18 cellular contexts compared by ENCODE assay signal in genomic region chr17:77798481-77798880, GRCh38.
A peak's percentile ranks its signal among the peaks of the same experiment; 100 is the strongest.
DNase-seq lines count a peak whose midpoint lies in the region; ATAC-seq and TF ChIP-seq lines count a peak whose summit lies in the region.
"Had no signal": no experiment of that assay in that cellular context is flagged by ENCODE, and none has a peak within 500 bp of the region (broad histone marks: within the 10 kb centered on the region; RNA-seq: fewer than 3 reads in every experiment).

No MANE protein-coding gene starts in this region.

- no peak overlapping the region for H2BK120ac ChIP-seq in neuronal stem cell (ENCODE audit: low read depth, low read length)

- no peak overlapping the region for H3K4me2 ChIP-seq in neuronal stem cell (ENCODE audit: insufficient read depth, low read length, poor library complexity, severe bottlenecking)
- H3K4me2 ChIP-seq: A549 had no signal

- H3K4me3 Mint-ChIP-seq in chondrocyte (ENCODE audit: unreplicated experiment) = no peak overlapping the region
- H3K4me3 Mint-ChIP-seq in stimulated activated memory B cell treated with anti-CD40 and anti-IgM and Interleukin-4, amounts not matched to agents 10 μg/mL and 1 μg/mL and 100 μg/mL, for 72 hours = no peak overlapping the region
- H3K4me3 Mint-ChIP-seq: CD4-positive, alpha-beta memory T cell had no signal

- no peaks in the 10 kb centered on the region for H3K36me3 ChIP-seq in neuronal stem cell (replicated peaks in 1 of 2; ENCODE audit: control insufficient read depth in 2 of 2, insufficient read depth in 2 of 2, low read length in 2 of 2)

- H3K27me3 Mint-ChIP-seq in chondrocyte (ENCODE audit: low read depth) = peaks cover 24% of the 10 kb centered on the region
- H3K27me3 Mint-ChIP-seq in stimulated activated memory B cell treated with anti-CD40 and anti-IgM and Interleukin-4, amounts not matched to agents 10 μg/mL and 1 μg/mL and 100 μg/mL, for 72 hours = peaks cover 96% of the 10 kb centered on the region

- H3K4me1 Mint-ChIP-seq in chondrocyte (ENCODE audit: low read depth) = peaks cover 20% of the 10 kb centered on the region
- peaks cover 17% of the 10 kb centered on the region for H3K4me1 Mint-ChIP-seq in stimulated activated memory B cell treated with anti-CD40 and anti-IgM and Interleukin-4, amounts not matched to agents 10 μg/mL and 1 μg/mL and 100 μg/mL, for 72 hours

- no peak overlapping the region for H2BK15ac ChIP-seq in neuronal stem cell (ENCODE audit: low read length)

- WGBS in neuronal stem cell (ENCODE audit: extremely low coverage in 2 of 2, insufficient read length in 2 of 2, insufficient replicate concordance in 1 of 2), 2 donors = no CpG with 5 or more reads among the region's 8 CpGs

- H2AFZ ChIP-seq in neuronal stem cell (ENCODE audit: low read length) = no peak overlapping the region
- H2AFZ ChIP-seq: GM23248 had no signal

- no peak overlapping the region for H4K8ac ChIP-seq in neuronal stem cell (ENCODE audit: low read depth, low read length)

- no peak for ATAC-seq in Right ventricle myocardium superior (ENCODE audit: poor library complexity)
- ATAC-seq in Right ventricle myocardium inferior = no peak
- ATAC-seq in stimulated activated memory B cell treated with anti-CD40 and anti-IgM and Interleukin-4, amounts not matched to agents 10 μg/mL and 1 μg/mL and 100 μg/mL, for 72 hours = peak; percentile 8
- no peak for ATAC-seq in GM18502 (IDR thresholded peaks at IDR 0.05; ENCODE audit: poor library complexity, unreplicated experiment)
- ATAC-seq: A549 had no signal

- H3K27ac ChIP-seq in neuronal stem cell (replicated peaks; ENCODE audit: low read length) = no peak overlapping the region
- H3K27ac ChIP-seq: 22Rv1, A549, C4-2B, GM23248, HL-60 had no signal

- no peak overlapping the region for H3K4me3 ChIP-seq in neuronal stem cell (ENCODE audit: low read length in 2 of 2)
- H3K4me3 ChIP-seq: A549, GM23248 had no signal

- H3K27me3 ChIP-seq in neuronal stem cell (ENCODE audit: control insufficient read depth in 3 of 3, insufficient read depth in 3 of 3, low read depth in 1 of 3, low read length in 3 of 3) = peaks cover 0 to 27% (median 12%) of the 10 kb centered on the region in 3 experiments

- peaks cover 0 to 2% of the 10 kb centered on the region in 2 donors for H3K9me3 ChIP-seq in neuronal stem cell (replicated peaks in 1 of 2; ENCODE audit: control insufficient read depth in 2 of 2, insufficient read depth in 1 of 2, low read depth in 1 of 2, low read length in 2 of 2)
- H3K9me3 ChIP-seq: A549 had no signal

- no peak for TF ChIP-seq CTCF in chondrocyte (IDR thresholded peaks at IDR 0.05)

- no peak overlapping the region for H3K18ac ChIP-seq in neuronal stem cell (ENCODE audit: low read length)

- H3K4me1 ChIP-seq in neuronal stem cell (ENCODE audit: control insufficient read depth in 2 of 2, insufficient read depth in 1 of 2, low read depth in 1 of 2, low read length in 2 of 2) = peaks cover 11 to 14% of the 10 kb centered on the region in 2 donors
- H3K4me1 ChIP-seq: A549 had no signal

- no peak overlapping the region for H2BK5ac ChIP-seq in neuronal stem cell (ENCODE audit: low read length)

- H3K4ac ChIP-seq in neuronal stem cell (ENCODE audit: low read length) = no peak overlapping the region

- no peaks in the 10 kb centered on the region for H3K36me3 Mint-ChIP-seq in chondrocyte (ENCODE audit: low read depth)
- no peaks in the 10 kb centered on the region for H3K36me3 Mint-ChIP-seq in stimulated activated memory B cell treated with anti-CD40 and anti-IgM and Interleukin-4, amounts not matched to agents 10 μg/mL and 1 μg/mL and 100 μg/mL, for 72 hours
- H3K36me3 Mint-ChIP-seq: CD4-positive, alpha-beta memory T cell had no signal

- H3K14ac ChIP-seq in neuronal stem cell (ENCODE audit: low read length) = no peak overlapping the region

- DNase-seq in Right ventricle myocardium superior (peak; percentile 20), Right ventricle myocardium inferior (ENCODE audit: missing footprints) (no peak), chondrocyte (ENCODE audit: low spot score) (peak; percentile 57), neuronal stem cell (ENCODE audit: low spot score) (no peak)
- DNase-seq in stimulated activated naive CD4-positive, alpha-beta T cell (lab: John Stamatoyannopoulos, UW) = no peak
- DNase-seq: AML-193; CD4-positive, alpha-beta memory T cell; DMS153; DMS79; GF-D8; GM23248; HCEC 1CT had no signal

- H3K79me1 ChIP-seq in neuronal stem cell (ENCODE audit: low read depth, low read length) = peaks cover 2% of the 10 kb centered on the region

- H3K23ac ChIP-seq in neuronal stem cell (ENCODE audit: low read depth, low read length, poor library complexity) = no peak overlapping the region

- no peak overlapping the region for H3K9ac ChIP-seq in neuronal stem cell (ENCODE audit: low read depth, low read length, poor library complexity)
- H3K9ac ChIP-seq: GM23248 had no signal

- no peak overlapping the region for H2BK12ac ChIP-seq in neuronal stem cell (ENCODE audit: low read length)

- no peak overlapping the region for H4K91ac ChIP-seq in neuronal stem cell (ENCODE audit: low read depth, low read length, poor library complexity)

- no peak overlapping the region for H3K27ac Mint-ChIP-seq in chondrocyte (ENCODE audit: unreplicated experiment)
- no peak overlapping the region for H3K27ac Mint-ChIP-seq in stimulated activated memory B cell treated with anti-CD40 and anti-IgM and Interleukin-4, amounts not matched to agents 10 μg/mL and 1 μg/mL and 100 μg/mL, for 72 hours
- H3K27ac Mint-ChIP-seq: CD4-positive, alpha-beta memory T cell had no signal

- peak overlapping the region; percentile 30 for H2AK5ac ChIP-seq in neuronal stem cell (ENCODE audit: low read depth, low read length)

- no peaks in the 10 kb centered on the region for H3K9me3 Mint-ChIP-seq in chondrocyte (ENCODE audit: low read depth)
- peaks cover 2% of the 10 kb centered on the region for H3K9me3 Mint-ChIP-seq in stimulated activated memory B cell treated with anti-CD40 and anti-IgM and Interleukin-4, amounts not matched to agents 10 μg/mL and 1 μg/mL and 100 μg/mL, for 72 hours

- intact Hi-C loops in Right ventricle myocardium superior (cut with DNase I) = no loop called here
- intact Hi-C loops in Right ventricle myocardium inferior (cut with DNase I) = no loop called here

Comparison
In these comparisons a context has a peak if more than half of its experiments do, and no peak if none do; other contexts are left out.
1. DNase-seq: peak in Right ventricle myocardium superior (single experiment) and chondrocyte (single experiment); none in Right ventricle myocardium inferior (single experiment), neuronal stem cell (single experiment) and stimulated activated naive CD4-positive, alpha-beta T cell (0 of 6).